ENCODE assay signal across 31 cellular contexts in the genomic region with DNA sequence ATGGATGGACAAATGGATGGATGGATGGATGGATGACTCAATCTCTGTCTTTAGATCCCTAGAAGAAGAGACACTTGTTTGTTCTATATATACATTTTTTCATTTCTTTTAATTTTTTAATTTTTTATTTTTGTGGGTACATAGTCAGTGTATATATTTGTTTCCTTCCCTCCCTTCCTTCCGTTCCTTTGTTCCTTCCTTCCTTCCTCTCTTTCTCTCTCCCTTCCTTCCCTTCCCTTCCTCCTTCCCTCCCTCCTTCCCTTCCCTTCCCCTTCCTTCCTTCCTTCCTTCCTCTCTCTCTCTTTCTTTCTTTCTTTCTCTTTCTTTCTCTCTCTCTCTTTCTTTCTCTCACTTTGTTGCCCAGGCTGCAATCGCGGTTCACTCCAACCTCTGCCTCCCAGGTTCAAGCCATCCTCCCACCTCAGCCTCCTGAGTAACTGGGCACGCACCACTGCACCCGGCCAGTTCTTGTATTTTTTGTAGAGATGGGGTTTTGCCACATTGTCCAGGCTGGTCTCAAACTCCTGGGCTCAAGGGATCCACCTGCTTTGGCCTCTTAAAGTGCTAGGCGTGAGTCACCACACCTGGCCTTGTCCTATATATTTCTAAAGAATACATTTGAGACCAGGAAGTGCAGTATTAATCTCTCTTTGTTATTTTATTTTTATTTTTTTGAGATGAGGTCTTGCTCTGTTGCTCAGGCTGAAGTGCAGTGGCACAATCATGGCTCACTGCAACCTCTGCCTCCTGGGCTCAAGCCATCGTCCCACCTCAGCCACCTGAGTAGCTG. TPM values are rescaled to one million over a fixed set of nuclear protein-coding genes. Genes with fewer than 3 reads are reported as not detected.
"Had no signal": no experiment of that assay in that cellular context is flagged by ENCODE, and none has a peak within 500 bp of the region (broad histone marks: within the 10 kb centered on the region; RNA-seq: fewer than 3 reads in every experiment).

No MANE protein-coding gene starts in this region.

- H3K4me3 Mint-ChIP-seq: activated naive CD4-positive, alpha-beta T cell treated with anti-CD3 and anti-CD28 coated beads for 36 hours; activated naive CD8-positive, alpha-beta T cell treated with anti-CD3 and anti-CD28 coated beads for 36 hours; activated T-helper 1 cell treated with anti-CD3 and anti-CD28 coated beads, Interleukin-12 subunit alpha, Interleukin-12 subunit beta, Interleukin-2, Interleukin-4 antibody, amounts not matched to agents 30 ng/mL and 10 ng/mL and 1 ng/mL, durations not matched to agents 14 hours and 24 hours and 36 hours; natural killer cell treated with Interleukin-12 subunit alpha and Interleukin-12 subunit beta and Interleukin-15 and Interleukin-18, amount 100 ng/mL, for 72 hours; stimulated activated memory B cell treated with anti-CD40 and anti-IgM and Interleukin-4, amounts not matched to agents 10 μg/mL and 1 μg/mL and 100 μg/mL, for 72 hours; T-cell; T-helper 2 cell treated with Interferon-gamma antibody and Interleukin-4, amounts not matched to agents 5 μg/mL and 100 μg/mL, for 36 hours had no signal

- H3K27me3 Mint-ChIP-seq: activated naive CD8-positive, alpha-beta T cell treated with anti-CD3 and anti-CD28 coated beads for 36 hours; stimulated activated memory B cell treated with anti-CD40 and anti-IgM and Interleukin-4, amounts not matched to agents 10 μg/mL and 1 μg/mL and 100 μg/mL, for 72 hours; T-cell had no signal

- H3K9ac ChIP-seq: parathyroid adenoma had no signal

- DNase-seq: activated CD4-positive, alpha-beta T cell treated with anti-CD3 and anti-CD28 coated beads for 48 hours; activated CD4-positive, alpha-beta T cell treated with anti-CD3 and anti-CD28 coated beads, Interleukin-2, amount 50 U/mL, for 48 hours; activated CD8-positive, alpha-beta memory T cell treated with anti-CD3 and anti-CD28 coated beads for 24 hours; activated effector memory CD4-positive, alpha-beta T cell treated with anti-CD3 and anti-CD28 coated beads, Interleukin-2, amount 50 U/mL, for 16 hours; activated naive CD4-positive, alpha-beta T cell treated with anti-CD3 and anti-CD28 coated beads for 36 hours; activated naive CD8-positive, alpha-beta T cell treated with anti-CD3 and anti-CD28 coated beads for 36 hours; activated T-cell treated with anti-CD3 and anti-CD28 coated beads, Interleukin-2, amount 50 U/mL, for 1 hour; adrenal gland; aorta; body of pancreas; colonic mucosa; effector memory CD4-positive, alpha-beta T cell; erythroblast; gastrocnemius medialis; glutamatergic neuron; psoas muscle; stimulated activated CD4-positive, alpha-beta T cell treated with anti-CD3 and anti-CD28 coated beads, Interleukin-1b, Interleukin-23, amount 100 ng/mL, for 48 hours; stimulated activated CD4-positive, alpha-beta T cell treated with anti-CD3 and anti-CD28 coated beads, Interleukin-4, amount 100 ng/mL, for 4 hours; stimulated activated CD8-positive, alpha-beta memory T cell treated with anti-CD3 and anti-CD28 coated beads, Interleukin-4, amount 100 ng/mL, for 48 hours; T-cell; tibial artery; upper lobe of right lung had no signal

- ATAC-seq: body of pancreas; natural killer cell treated with Interleukin-12 subunit alpha and Interleukin-12 subunit beta and Interleukin-15 and Interleukin-18, amount 100 ng/mL, for 72 hours; psoas muscle; stimulated activated memory B cell treated with anti-CD40 and anti-IgM and Interleukin-4, amounts not matched to agents 10 μg/mL and 1 μg/mL and 100 μg/mL, for 72 hours; T-cell; upper lobe of right lung had no signal

- H2AFZ ChIP-seq: parathyroid adenoma had no signal

- H3K4me1 ChIP-seq: body of pancreas, colonic mucosa, parathyroid adenoma, psoas muscle, suprapubic skin had no signal

- H3K27me3 ChIP-seq: adrenal gland, body of pancreas, colonic mucosa, gastrocnemius medialis, neutrophil, suprapubic skin, tibial artery, upper lobe of right lung had no signal

- H3K4me3 ChIP-seq: adrenal gland, body of pancreas, colonic mucosa, gastrocnemius medialis, lung, psoas muscle, smooth muscle cell, suprapubic skin, tibial artery, upper lobe of right lung had no signal

- H3K9me3 Mint-ChIP-seq: activated naive CD4-positive, alpha-beta T cell treated with anti-CD3 and anti-CD28 coated beads for 36 hours; activated naive CD8-positive, alpha-beta T cell treated with anti-CD3 and anti-CD28 coated beads for 36 hours; activated T-helper 1 cell treated with anti-CD3 and anti-CD28 coated beads, Interleukin-12 subunit alpha, Interleukin-12 subunit beta, Interleukin-2, Interleukin-4 antibody, amounts not matched to agents 30 ng/mL and 10 ng/mL and 1 ng/mL, durations not matched to agents 14 hours and 24 hours and 36 hours; natural killer cell treated with Interleukin-12 subunit alpha and Interleukin-12 subunit beta and Interleukin-15 and Interleukin-18, amount 100 ng/mL, for 72 hours; stimulated activated memory B cell treated with anti-CD40 and anti-IgM and Interleukin-4, amounts not matched to agents 10 μg/mL and 1 μg/mL and 100 μg/mL, for 72 hours; T-cell; T-helper 2 cell treated with Interferon-gamma antibody and Interleukin-4, amounts not matched to agents 5 μg/mL and 100 μg/mL, for 36 hours had no signal

- H3K4me1 Mint-ChIP-seq: activated naive CD8-positive, alpha-beta T cell treated with anti-CD3 and anti-CD28 coated beads for 36 hours had no signal

- H3K36me3 Mint-ChIP-seq: activated naive CD8-positive, alpha-beta T cell treated with anti-CD3 and anti-CD28 coated beads for 36 hours; natural killer cell treated with Interleukin-12 subunit alpha and Interleukin-12 subunit beta and Interleukin-15 and Interleukin-18, amount 100 ng/mL, for 72 hours; stimulated activated memory B cell treated with anti-CD40 and anti-IgM and Interleukin-4, amounts not matched to agents 10 μg/mL and 1 μg/mL and 100 μg/mL, for 72 hours; T-cell had no signal

- H3K4me2 ChIP-seq: smooth muscle cell had no signal

- H3K79me2 ChIP-seq: parathyroid adenoma had no signal

- H3K9me3 ChIP-seq: adrenal gland, body of pancreas, colonic mucosa, gastrocnemius medialis, neutrophil, psoas muscle, suprapubic skin, tibial artery, upper lobe of right lung had no signal

- H3K27ac Mint-ChIP-seq: activated naive CD4-positive, alpha-beta T cell treated with anti-CD3 and anti-CD28 coated beads for 36 hours; activated naive CD8-positive, alpha-beta T cell treated with anti-CD3 and anti-CD28 coated beads for 36 hours; activated T-helper 1 cell treated with anti-CD3 and anti-CD28 coated beads, Interleukin-12 subunit alpha, Interleukin-12 subunit beta, Interleukin-2, Interleukin-4 antibody, amounts not matched to agents 30 ng/mL and 10 ng/mL and 1 ng/mL, durations not matched to agents 14 hours and 24 hours and 36 hours; natural killer cell treated with Interleukin-12 subunit alpha and Interleukin-12 subunit beta and Interleukin-15 and Interleukin-18, amount 100 ng/mL, for 72 hours; stimulated activated memory B cell treated with anti-CD40 and anti-IgM and Interleukin-4, amounts not matched to agents 10 μg/mL and 1 μg/mL and 100 μg/mL, for 72 hours; T-cell; T-helper 2 cell treated with Interferon-gamma antibody and Interleukin-4, amounts not matched to agents 5 μg/mL and 100 μg/mL, for 36 hours had no signal

- H3K27ac ChIP-seq: adrenal gland, body of pancreas, colonic mucosa, gastrocnemius medialis, parathyroid adenoma, psoas muscle, suprapubic skin, tibial artery, upper lobe of right lung had no signal

- H3K36me3 ChIP-seq: adrenal gland, colonic mucosa, gastrocnemius medialis, neutrophil, suprapubic skin, tibial artery, upper lobe of right lung had no signal

RNA-seq across cellular contexts. Expression of gene AQP11, which starts 42.5 kb away (rescaled TPM):
- total RNA-seq: aorta had no signal
